ENCODE assay signal across 9 cellular contexts in genomic region chr13:94656766-94657165, GRCh38. TPM values are rescaled to one million over a fixed set of nuclear protein-coding genes. Genes with fewer than 3 reads are reported as not detected.
A peak's percentile ranks its signal among the peaks of the same experiment; 100 is the strongest.
DNase-seq lines count a peak whose midpoint lies in the region; ATAC-seq and TF ChIP-seq lines count a peak whose summit lies in the region.
"Had no signal": no experiment of that assay in that cellular context is flagged by ENCODE, and none has a peak within 500 bp of the region (broad histone marks: within the 10 kb centered on the region; RNA-seq: fewer than 3 reads in every experiment).

No MANE protein-coding gene starts in this region.

- POLR2A ChIA-PET in CD4-positive, alpha-beta memory T cell (lab: Charles Lee; ENCODE audit: partially characterized antibody) = no interaction called here

- no peaks in the 10 kb centered on the region for H3K4me1 Mint-ChIP-seq in CD4-positive, alpha-beta memory T cell

- intact Hi-C loops in CD4-positive, alpha-beta memory T cell (cut with micrococcal nuclease) = no loop called here

- H3K27ac ChIP-seq in CD4-positive, alpha-beta memory T cell (ENCODE audit: low read depth, low read length) = no peak overlapping the region
- H3K27ac ChIP-seq: thoracic aorta had no signal

- H3K27me3 Mint-ChIP-seq in CD4-positive, alpha-beta memory T cell = peaks cover 4 to 7% of the 10 kb centered on the region in 2 donors

- H3K9me3 Mint-ChIP-seq in CD4-positive, alpha-beta memory T cell = no peaks in the 10 kb centered on the region

- no peaks in the 10 kb centered on the region for H3K4me1 ChIP-seq in CD4-positive, alpha-beta memory T cell (ENCODE audit: insufficient read depth, low read length)

- no peak overlapping the region for H3K4me3 Mint-ChIP-seq in CD4-positive, alpha-beta memory T cell

- H3K27me3 ChIP-seq in CD4-positive, alpha-beta memory T cell (ENCODE audit: insufficient read depth, low read length) = no peaks in the 10 kb centered on the region

- peak; percentile 90 for DNase-seq in M059J (ENCODE audit: low read depth)
- DNase-seq in fibroblast of the conjunctiva (ENCODE audit: low read depth) = peak; percentile 91
- DNase-seq in GF-D8 (lab: John Stamatoyannopoulos, UW) = no peak
- DNase-seq in CD4-positive, alpha-beta memory T cell = no peak
- DNase-seq in activated CD8-positive, alpha-beta memory T cell treated with anti-CD3 and anti-CD28 coated beads, Interleukin-2, amount 50 U/mL, for 48 hours = no peak
- DNase-seq in effector CD4-positive, alpha-beta T cell = no peak

- H3K4me3 ChIP-seq in GM12875 (ENCODE audit: low read depth, low read length) = no peak overlapping the region
- no peak overlapping the region for H3K4me3 ChIP-seq in CD4-positive, alpha-beta memory T cell (ENCODE audit: low read length in 2 of 2)
- H3K4me3 ChIP-seq: thoracic aorta had no signal

- no peaks in the 10 kb centered on the region for H3K9me3 ChIP-seq in CD4-positive, alpha-beta memory T cell (ENCODE audit: control insufficient read depth in 1 of 2, low read length in 2 of 2)
- H3K9me3 ChIP-seq: thoracic aorta had no signal

- H3K27ac Mint-ChIP-seq in CD4-positive, alpha-beta memory T cell = no peak overlapping the region

- no peaks in the 10 kb centered on the region for H3K36me3 Mint-ChIP-seq in CD4-positive, alpha-beta memory T cell

- TF ChIP-seq CTCF in GM12875 (IDR thresholded peaks at IDR 0.05; ENCODE audit: borderline replicate concordance, insufficient read depth, low read depth, low read length) = peak; percentile 2; the same call in 1 of the 2 replicates

- no peaks in the 10 kb centered on the region for H3K36me3 ChIP-seq in CD4-positive, alpha-beta memory T cell (ENCODE audit: insufficient read depth, low read length)
- H3K36me3 ChIP-seq: thoracic aorta had no signal

- peak; percentile 95 for ATAC-seq in GM21717 (IDR thresholded peaks at IDR 0.05; ENCODE audit: unreplicated experiment)

- CTCF ChIA-PET in CD4-positive, alpha-beta memory T cell (lab: Charles Lee; ENCODE audit: partially characterized antibody) = no interaction called here

RNA-seq across cellular contexts. Expression of gene GPR180, which starts 55.1 kb away (rescaled TPM):
- total RNA-seq in M059J (2014; rRNA removed; shearing (Covaris generic)) = 10.7 and 13.9 TPM in 2 replicates
- 1 to 10 TPM; 4.8 to 5.3 TPM for total RNA-seq in CD4-positive, alpha-beta memory T cell
- polyA plus RNA-seq in CD4-positive, alpha-beta memory T cell = 1 to 10 TPM; 1.6 to 1.8 TPM

RNA-seq across cellular contexts. Expression of gene SOX21, which starts 55.6 kb away (rescaled TPM):
- total RNA-seq in M059J (2014; rRNA removed; shearing (Covaris generic)) = 0.07 and 0.32 TPM in 2 replicates
- total RNA-seq in CD4-positive, alpha-beta memory T cell = not detected
- not detected for polyA plus RNA-seq in CD4-positive, alpha-beta memory T cell

Comparison
In these comparisons a context has a peak if more than half of its experiments do, and no peak if none do; other contexts are left out.
1. DNase-seq: peak in M059J (single experiment) and fibroblast of the conjunctiva (single experiment); none in GF-D8 (single experiment), CD4-positive, alpha-beta memory T cell (0 of 5), activated CD8-positive, alpha-beta memory T cell treated with anti-CD3 and anti-CD28 coated beads, Interleukin-2, amount 50 U/mL, for 48 hours (single experiment) and effector CD4-positive, alpha-beta T cell (single experiment).